Comparison of ENCODE assay signal across 24 cellular contexts in the genomic region with DNA sequence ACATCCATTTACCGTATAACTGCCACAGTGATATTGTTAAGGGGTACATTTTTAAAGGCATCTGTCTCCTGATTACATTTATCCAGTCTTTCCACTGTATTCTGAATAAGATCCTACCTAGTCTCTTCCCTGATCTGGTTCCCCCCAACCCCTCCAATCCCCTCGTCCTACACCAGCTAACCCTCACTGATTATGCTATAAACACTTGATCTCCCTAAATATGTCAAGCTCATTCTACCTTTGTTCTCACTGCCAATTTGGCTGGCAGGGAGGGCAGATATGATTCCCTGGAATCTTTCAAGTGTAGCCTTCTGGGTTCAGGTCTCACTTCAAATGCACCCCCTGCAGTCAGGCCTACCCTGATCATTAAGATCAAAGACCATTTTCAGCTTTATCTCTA.
"Had no signal": no experiment of that assay in that cellular context is flagged by ENCODE, and none has a peak within 500 bp of the region (broad histone marks: within the 10 kb centered on the region; RNA-seq: fewer than 3 reads in every experiment).

No MANE protein-coding gene starts in this region.

- H3K27me3 ChIP-seq: neutrophil, pancreas, right lobe of liver, sigmoid colon, stomach, thyroid gland, tibial nerve, upper lobe of left lung, vagina had no signal

- H3K4me1 ChIP-seq: pancreas, psoas muscle, right lobe of liver, sigmoid colon, stomach, thyroid gland, tibial nerve, upper lobe of left lung, vagina had no signal

- H3K36me3 ChIP-seq: neutrophil, pancreas, right lobe of liver, sigmoid colon, stomach, thoracic aorta, thyroid gland, tibial nerve, upper lobe of left lung, vagina had no signal

- H3K4me3 ChIP-seq: pancreas, psoas muscle, right lobe of liver, sigmoid colon, stomach, thoracic aorta, thyroid gland, tibial nerve, upper lobe of left lung, vagina had no signal

- H3K27ac ChIP-seq: neutrophil, pancreas, psoas muscle, right lobe of liver, sigmoid colon, stomach, thoracic aorta, thyroid gland, tibial nerve, upper lobe of left lung, vagina had no signal

- DNase-seq: naive thymus-derived CD4-positive, alpha-beta T cell; natural killer cell; nucleus accumbens; pancreas; posterior cingulate gyrus; psoas muscle; right cardiac atrium; right lobe of liver; sigmoid colon; small intestine; stimulated activated CD4-positive, alpha-beta T cell treated with anti-CD3 and anti-CD28 coated beads, Interleukin-15, amount 100 ng/mL, for 24 hours; stimulated activated CD4-positive, alpha-beta T cell treated with anti-CD3 and anti-CD28 coated beads, Interleukin-2, amount 100 ng/mL, for 24 hours; stimulated activated CD4-positive, alpha-beta T cell treated with anti-CD3 and anti-CD28 coated beads, Interleukin-2, amount 100 ng/mL, for 48 hours; stimulated activated CD4-positive, alpha-beta T cell treated with anti-CD3 and anti-CD28 coated beads, Interleukin-4, amount 100 ng/mL, for 24 hours; stimulated activated naive B cell treated with anti-CD40 and anti-IgM and Interleukin-4, amounts not matched to agents 10 μg/mL and 1 μg/mL and 100 μg/mL, for 72 hours; stimulated activated naive CD4-positive, alpha-beta T cell treated with Interleukin-2 at 50 U/mL for 16 hours; stomach; thyroid gland; trophoblast cell; upper lobe of left lung had no signal
